Comparison of ENCODE assay signal across 1 cellular context in the genomic region with DNA sequence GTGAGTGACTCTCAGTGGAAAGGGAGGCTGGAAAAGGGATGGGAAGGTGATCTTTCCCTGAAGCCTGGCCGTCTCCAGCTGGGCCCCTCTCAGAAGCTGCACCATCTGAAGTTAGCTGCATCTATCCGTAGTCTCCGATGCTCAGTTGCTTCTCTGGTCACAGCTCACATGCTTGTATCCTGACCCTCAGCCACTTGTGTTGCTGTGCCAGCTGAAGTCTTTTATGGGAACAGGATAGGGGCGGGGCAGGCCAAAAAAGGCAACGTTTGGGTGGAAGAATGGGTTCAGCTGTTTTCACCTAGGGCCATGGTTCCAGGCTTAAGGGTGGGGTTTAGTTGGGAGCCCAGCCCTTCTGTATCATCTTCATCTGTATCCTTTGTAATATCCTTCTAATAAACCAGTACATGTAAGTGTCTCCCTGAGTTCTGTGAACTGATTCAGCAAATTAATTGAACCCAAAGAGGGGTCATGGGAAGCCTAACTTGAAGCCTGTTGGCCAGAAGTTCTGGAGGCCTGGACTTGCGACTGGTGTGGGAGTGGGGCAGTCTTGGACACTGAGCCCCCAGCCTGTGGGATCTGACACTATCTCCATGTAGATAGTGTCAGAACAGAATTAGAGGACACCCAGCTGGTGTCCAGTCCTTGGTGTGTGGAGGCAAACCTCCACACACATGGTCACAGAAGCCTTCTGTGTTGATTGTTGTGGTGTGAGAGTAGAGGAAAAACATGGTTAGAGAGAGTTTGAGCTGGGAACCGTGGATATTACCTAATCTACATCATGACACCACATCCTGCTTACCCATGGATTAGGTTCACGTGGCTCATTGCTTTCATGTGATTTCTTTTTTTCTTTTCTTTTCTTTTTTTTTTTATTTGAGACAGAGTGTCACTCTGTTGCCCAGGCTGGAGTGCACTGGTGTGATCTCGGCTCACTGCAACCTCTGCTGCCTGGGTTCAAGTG.
TF ChIP-seq lines count a peak whose summit lies in the region.

No MANE protein-coding gene starts in this region.

TF ChIP-seq in HepG2, 621 proteins besides CTCF, POLR2A, EP300 and RAD21 (continued from another document):
- no peak for TF ChIP-seq LRRFIP1 (CRISPR knock-in tag; conservative IDR thresholded peaks at IDR 0.05)
- TF ChIP-seq ZNF274 (CRISPR knock-in tag; IDR thresholded peaks at IDR 0.05), result no peak
- TF ChIP-seq CAMTA2 (CRISPR knock-in tag; IDR thresholded peaks at IDR 0.05; ENCODE audit: borderline replicate concordance), result no peak
